Comparison of ENCODE assay signal across 8 cellular contexts in genomic region chr9:132800038-132800648, GRCh38.
DNase-seq lines count a peak whose midpoint lies in the region; ATAC-seq and TF ChIP-seq lines count a peak whose summit lies in the region.

No MANE protein-coding gene starts in this region.

- peak; percentile 3 for DNase-seq in AG04449 (ENCODE audit: low read depth, low spot score)
- peak; percentile 86 for DNase-seq in NCI-H345 (lab: John Stamatoyannopoulos, UW)
- peak; percentile 59 to 66 for DNase-seq in activated CD4-positive, alpha-beta T cell treated with anti-CD3 and anti-CD28 coated beads for 4 hours
- peak; percentile 82 for DNase-seq in cerebellum (ENCODE audit: low spot score)
- DNase-seq in left kidney (ENCODE audit: low read depth, low spot score): peak; percentile 90
- peak; percentile 34 to 44 for DNase-seq in stimulated activated CD4-positive, alpha-beta T cell treated with anti-CD3 and anti-CD28 coated beads, Interleukin-1b, Interleukin-23, amount 100 ng/mL, for 4 hours (ENCODE audit: low read depth in 2 of 2)

- TF ChIP-seq CTCF in AG04449 (IDR thresholded peaks at IDR 0.05; ENCODE audit: insufficient read depth, low read length, missing control alignments): peak; percentile 73

- CTCF ChIA-PET in AG04449 (lab: Yijun Ruan, JAX): interaction anchor here (0.7 to 3.9 kb wide), 14 partner anchors 9 to 390 kb away, joined by 3 to 40 read pairs (median 3); partner anchors contain the start of gene CFAP77

- POLR2A ChIA-PET in AG04449 (lab: Yijun Ruan, JAX): no interaction called here

- H3K4me3 ChIP-seq in AG04449 (ENCODE audit: low read depth, low read length): no peak overlapping the region

- ATAC-seq in GM21825 (IDR thresholded peaks at IDR 0.05; ENCODE audit: unreplicated experiment) (peak; percentile 75), GM21390 (IDR thresholded peaks at IDR 0.05; ENCODE audit: unreplicated experiment) (no peak)

Comparison
In these comparisons a context has a peak if more than half of its experiments do, and no peak if none do; other contexts are left out.
1. DNase-seq: peak in every context shown above with its lines; median percentile 90 in left kidney; 86 in NCI-H345; 82 in cerebellum; 62 in activated CD4-positive, alpha-beta T cell treated with anti-CD3 and anti-CD28 coated beads for 4 hours; 39 in stimulated activated CD4-positive, alpha-beta T cell treated with anti-CD3 and anti-CD28 coated beads, Interleukin-1b, Interleukin-23, amount 100 ng/mL, for 4 hours; 3 in AG04449.